In the genomic region with DNA sequence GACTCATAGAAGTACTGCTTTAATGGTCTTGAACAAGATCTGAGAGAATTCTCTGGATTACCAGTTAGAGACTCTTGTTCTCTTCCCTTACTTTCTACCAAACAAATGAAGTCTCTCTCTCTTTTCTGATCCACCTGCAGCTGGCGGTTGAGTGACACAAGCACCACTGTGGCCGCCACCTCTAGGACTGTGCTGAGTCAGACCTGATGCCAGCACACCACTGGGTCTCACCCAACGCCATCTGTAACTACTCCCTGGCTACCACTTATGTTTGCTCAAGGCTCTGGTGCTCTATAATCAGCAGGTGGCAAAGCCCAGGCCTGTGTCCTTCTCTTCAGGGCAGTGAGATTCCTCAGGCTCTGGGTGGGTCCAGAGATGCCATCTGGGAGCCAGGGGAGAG, we compare ENCODE assay signal across 19 cellular contexts.
"Had no signal": no experiment of that assay in that cellular context is flagged by ENCODE, and none has a peak within 500 bp of the region (broad histone marks: within the 10 kb centered on the region; RNA-seq: fewer than 3 reads in every experiment).

No MANE protein-coding gene starts in this region.

- H3K36me3 ChIP-seq: SJSA1 had no signal

- DNase-seq: KBM-7, NCI-H1092, NCI-H1105 treated with DMSO at 0.1 percent for 48 hours, NCI-H1417 treated with DMSO at 0.1 percent for 48 hours, NCI-H146, NCI-H1694 treated with DMSO at 0.1 percent for 48 hours, NCI-H1930, NCI-H2081, NCI-H2107, NCI-H2227 treated with DMSO at 0.1 percent for 48 hours, NCI-H524, NCI-H526 treated with DMSO at 0.1 percent for 48 hours, NCI-H748 treated with DMSO at 0.1 percent for 48 hours, Right ventricle myocardium superior, RPMI8226, SIG-M5 had no signal

- H3K27me3 ChIP-seq: SJSA1 had no signal

- H3K27ac ChIP-seq: SJSA1, SK-N-MC had no signal

- H3K9me3 ChIP-seq: SJSA1 had no signal

- FAIRE-seq: RCC 7860 had no signal

- H3K4me3 ChIP-seq: SJSA1, SK-N-MC had no signal

- H3K4me1 ChIP-seq: SJSA1 had no signal
